1 cellular context compared by ENCODE assay signal in the genomic region with DNA sequence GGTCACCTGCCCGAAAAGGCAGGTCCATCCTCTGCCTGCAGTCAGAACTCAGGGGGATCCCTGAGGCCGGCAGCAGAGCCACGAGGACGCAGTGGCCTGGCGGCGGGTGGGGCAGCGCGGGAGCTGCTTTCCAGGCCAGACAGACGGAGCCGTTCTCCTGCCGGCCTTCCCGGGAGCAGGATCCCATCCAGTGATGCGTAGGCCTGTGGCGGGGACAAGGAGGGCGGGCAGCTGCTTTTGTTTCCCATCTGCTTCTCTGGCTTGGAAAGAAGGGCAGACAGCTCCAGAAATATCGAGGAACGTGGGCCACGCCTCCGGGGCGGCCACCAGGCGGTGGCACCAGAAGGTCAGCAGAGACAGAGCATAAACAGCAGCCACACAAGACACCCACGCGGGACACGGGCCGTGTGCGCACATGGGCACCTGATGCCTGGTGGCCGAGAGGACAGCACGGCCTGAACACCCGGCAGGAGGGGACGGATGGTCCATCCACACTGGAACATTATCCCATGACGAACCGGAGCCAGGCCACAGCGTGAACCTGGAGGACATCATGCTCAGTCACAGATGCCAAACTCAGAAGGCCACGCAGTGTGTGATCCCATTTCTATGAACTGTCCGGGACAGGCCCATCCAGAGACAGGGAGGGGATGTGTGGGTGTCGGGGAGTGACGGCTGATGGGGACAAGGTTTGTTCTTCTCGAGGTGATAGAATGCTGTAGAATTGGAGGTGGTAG.
TF ChIP-seq lines count a peak whose summit lies in the region.

No MANE protein-coding gene starts in this region.

TF ChIP-seq in GM23338, 12 proteins besides CTCF, POLR2A, EP300 and RAD21 (continued from another document):
- TF ChIP-seq, protein P1, sequence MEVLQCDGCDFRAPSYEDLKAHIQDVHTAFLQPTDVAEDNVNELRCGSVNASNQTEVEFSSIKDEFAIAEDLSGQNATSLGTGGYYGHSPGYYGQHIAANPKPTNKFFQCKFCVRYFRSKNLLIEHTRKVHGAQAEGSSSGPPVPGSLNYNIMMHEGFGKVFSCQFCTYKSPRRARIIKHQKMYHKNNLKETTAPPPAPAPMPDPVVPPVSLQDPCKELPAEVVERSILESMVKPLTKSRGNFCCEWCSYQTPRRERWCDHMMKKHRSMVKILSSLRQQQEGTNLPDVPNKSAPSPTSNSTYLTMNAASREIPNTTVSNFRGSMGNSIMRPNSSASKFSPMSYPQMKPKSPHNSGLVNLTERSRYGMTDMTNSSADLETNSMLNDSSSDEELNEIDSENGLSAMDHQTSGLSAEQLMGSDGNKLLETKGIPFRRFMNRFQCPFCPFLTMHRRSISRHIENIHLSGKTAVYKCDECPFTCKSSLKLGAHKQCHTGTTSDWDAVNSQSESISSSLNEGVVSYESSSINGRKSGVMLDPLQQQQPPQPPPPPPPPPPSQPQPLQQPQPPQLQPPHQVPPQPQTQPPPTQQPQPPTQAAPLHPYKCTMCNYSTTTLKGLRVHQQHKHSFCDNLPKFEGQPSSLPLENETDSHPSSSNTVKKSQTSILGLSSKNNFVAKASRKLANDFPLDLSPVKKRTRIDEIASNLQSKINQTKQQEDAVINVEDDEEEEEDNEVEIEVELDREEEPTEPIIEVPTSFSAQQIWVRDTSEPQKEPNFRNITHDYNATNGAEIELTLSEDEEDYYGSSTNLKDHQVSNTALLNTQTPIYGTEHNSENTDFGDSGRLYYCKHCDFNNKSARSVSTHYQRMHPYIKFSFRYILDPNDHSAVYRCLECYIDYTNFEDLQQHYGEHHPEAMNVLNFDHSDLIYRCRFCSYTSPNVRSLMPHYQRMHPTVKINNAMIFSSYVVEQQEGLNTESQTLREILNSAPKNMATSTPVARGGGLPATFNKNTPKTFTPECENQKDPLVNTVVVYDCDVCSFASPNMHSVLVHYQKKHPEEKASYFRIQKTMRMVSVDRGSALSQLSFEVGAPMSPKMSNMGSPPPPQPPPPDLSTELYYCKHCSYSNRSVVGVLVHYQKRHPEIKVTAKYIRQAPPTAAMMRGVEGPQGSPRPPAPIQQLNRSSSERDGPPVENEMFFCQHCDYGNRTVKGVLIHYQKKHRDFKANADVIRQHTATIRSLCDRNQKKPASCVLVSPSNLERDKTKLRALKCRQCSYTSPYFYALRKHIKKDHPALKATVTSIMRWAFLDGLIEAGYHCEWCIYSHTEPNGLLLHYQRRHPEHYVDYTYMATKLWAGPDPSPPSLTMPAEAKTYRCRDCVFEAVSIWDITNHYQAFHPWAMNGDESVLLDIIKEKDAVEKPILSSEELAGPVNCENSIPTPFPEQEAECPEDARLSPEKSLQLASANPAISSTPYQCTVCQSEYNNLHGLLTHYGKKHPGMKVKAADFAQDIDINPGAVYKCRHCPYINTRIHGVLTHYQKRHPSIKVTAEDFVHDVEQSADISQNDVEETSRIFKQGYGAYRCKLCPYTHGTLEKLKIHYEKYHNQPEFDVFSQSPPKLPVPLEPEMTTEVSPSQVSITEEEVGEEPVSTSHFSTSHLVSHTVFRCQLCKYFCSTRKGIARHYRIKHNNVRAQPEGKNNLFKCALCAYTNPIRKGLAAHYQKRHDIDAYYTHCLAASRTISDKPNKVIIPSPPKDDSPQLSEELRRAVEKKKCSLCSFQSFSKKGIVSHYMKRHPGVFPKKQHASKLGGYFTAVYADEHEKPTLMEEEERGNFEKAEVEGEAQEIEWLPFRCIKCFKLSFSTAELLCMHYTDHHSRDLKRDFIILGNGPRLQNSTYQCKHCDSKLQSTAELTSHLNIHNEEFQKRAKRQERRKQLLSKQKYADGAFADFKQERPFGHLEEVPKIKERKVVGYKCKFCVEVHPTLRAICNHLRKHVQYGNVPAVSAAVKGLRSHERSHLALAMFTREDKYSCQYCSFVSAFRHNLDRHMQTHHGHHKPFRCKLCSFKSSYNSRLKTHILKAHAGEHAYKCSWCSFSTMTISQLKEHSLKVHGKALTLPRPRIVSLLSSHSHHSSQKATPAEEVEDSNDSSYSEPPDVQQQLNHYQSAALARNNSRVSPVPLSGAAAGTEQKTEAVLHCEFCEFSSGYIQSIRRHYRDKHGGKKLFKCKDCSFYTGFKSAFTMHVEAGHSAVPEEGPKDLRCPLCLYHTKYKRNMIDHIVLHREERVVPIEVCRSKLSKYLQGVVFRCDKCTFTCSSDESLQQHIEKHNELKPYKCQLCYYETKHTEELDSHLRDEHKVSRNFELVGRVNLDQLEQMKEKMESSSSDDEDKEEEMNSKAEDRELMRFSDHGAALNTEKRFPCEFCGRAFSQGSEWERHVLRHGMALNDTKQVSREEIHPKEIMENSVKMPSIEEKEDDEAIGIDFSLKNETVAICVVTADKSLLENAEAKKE (CRISPR knock-in tag; IDR thresholded peaks at IDR 0.05), result no peak
- no peak for TF ChIP-seq ZNF331 (CRISPR knock-in tag; IDR thresholded peaks at IDR 0.05; ENCODE audit: low read depth)
- TF ChIP-seq, protein P2, sequence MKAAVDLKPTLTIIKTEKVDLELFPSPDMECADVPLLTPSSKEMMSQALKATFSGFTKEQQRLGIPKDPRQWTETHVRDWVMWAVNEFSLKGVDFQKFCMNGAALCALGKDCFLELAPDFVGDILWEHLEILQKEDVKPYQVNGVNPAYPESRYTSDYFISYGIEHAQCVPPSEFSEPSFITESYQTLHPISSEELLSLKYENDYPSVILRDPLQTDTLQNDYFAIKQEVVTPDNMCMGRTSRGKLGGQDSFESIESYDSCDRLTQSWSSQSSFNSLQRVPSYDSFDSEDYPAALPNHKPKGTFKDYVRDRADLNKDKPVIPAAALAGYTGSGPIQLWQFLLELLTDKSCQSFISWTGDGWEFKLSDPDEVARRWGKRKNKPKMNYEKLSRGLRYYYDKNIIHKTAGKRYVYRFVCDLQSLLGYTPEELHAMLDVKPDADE (IDR thresholded peaks at IDR 0.05), result no peak
- TF ChIP-seq CREB1 (CRISPR knock-in tag; IDR thresholded peaks at IDR 0.05; ENCODE audit: low read depth), result no peak
- no peak for TF ChIP-seq POLR2AphosphoS5 (IDR thresholded peaks at IDR 0.05; ENCODE audit: low read depth)
TF ChIP-seq in GM23338: peak in this region for 0.
